8 cellular contexts compared by ENCODE assay signal in genomic region chr3:166696104-166696503, GRCh38.
"Had no signal": no experiment of that assay in that cellular context is flagged by ENCODE, and none has a peak within 500 bp of the region (broad histone marks: within the 10 kb centered on the region; RNA-seq: fewer than 3 reads in every experiment).

No MANE protein-coding gene starts in this region.

- H3K4me3 Mint-ChIP-seq: GM23338, HFFc6, IgD-negative memory B cell had no signal

- H3K4me3 ChIP-seq: GM23338, HAP-1 had no signal

- ATAC-seq: HCT116 had no signal

- H3K9me3 ChIP-seq: HAP-1 had no signal

- H3K27me3 Mint-ChIP-seq: IgD-negative memory B cell had no signal

- DNase-seq: H7, HFFc6, KG1 had no signal

- H3K36me3 Mint-ChIP-seq: IgD-negative memory B cell had no signal

- H3K4me1 ChIP-seq: HAP-1 had no signal

- H3K27ac Mint-ChIP-seq: HFFc6, IgD-negative memory B cell had no signal

- H3K36me3 ChIP-seq: HAP-1 had no signal

- H3K27ac ChIP-seq: HL-60 had no signal

- H3K4me1 Mint-ChIP-seq: IgD-negative memory B cell had no signal
